ENCODE assay signal across 29 cellular contexts in the genomic region with DNA sequence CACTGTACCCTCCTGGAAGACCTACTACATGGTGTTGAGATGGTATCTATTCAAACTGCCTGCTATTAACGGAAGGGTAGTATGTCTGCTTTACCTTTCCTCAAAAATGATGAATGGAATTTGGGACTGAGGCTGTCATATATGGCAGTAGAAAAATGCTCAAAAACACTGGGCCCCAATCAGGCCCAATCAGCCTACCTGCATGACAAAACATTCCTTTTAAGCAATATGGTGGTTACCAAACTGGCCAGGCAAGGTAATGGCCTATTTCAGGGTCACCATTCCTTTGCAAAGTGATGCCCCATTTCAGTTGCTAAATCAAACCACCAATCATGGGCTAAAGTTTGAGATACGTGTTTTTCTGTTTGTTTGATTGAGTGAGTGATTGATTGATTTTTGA. TPM values are rescaled to one million over a fixed set of nuclear protein-coding genes. Genes with fewer than 3 reads are reported as not detected.
"Had no signal": no experiment of that assay in that cellular context is flagged by ENCODE, and none has a peak within 500 bp of the region (broad histone marks: within the 10 kb centered on the region; RNA-seq: fewer than 3 reads in every experiment).

No MANE protein-coding gene starts in this region.

- H3K4me3 ChIP-seq: colonic mucosa, coronary artery, dorsolateral prefrontal cortex, esophagus muscularis mucosa, esophagus squamous epithelium, gastrocnemius medialis, gastroesophageal sphincter, heart left ventricle, heart right ventricle had no signal

- H3K36me3 ChIP-seq: colonic mucosa, esophagus muscularis mucosa, esophagus squamous epithelium, gastrocnemius medialis, gastroesophageal sphincter, heart left ventricle, heart right ventricle had no signal

- DNase-seq: colonic mucosa; cortex of kidney; dermis blood vessel endothelial cell; dorsolateral prefrontal cortex; effector CD4-positive, alpha-beta T cell; effector CD8-positive, alpha-beta T cell; effector memory CD4-positive, alpha-beta T cell; effector memory CD8-positive, alpha-beta T cell; endodermal cell; erythroblast; esophagus squamous epithelium; foreskin fibroblast; foreskin keratinocyte; foreskin melanocyte; gastrocnemius medialis; glutamatergic neuron; head of caudate nucleus; heart left ventricle; heart right ventricle had no signal

- H3K27ac Mint-ChIP-seq: dendritic cell treated with granulocyte-macrophage colony-stimulating factor and Interleukin-4, amounts not matched to agents 40 ng/mL and 50 ng/mL, for 4 days; effector memory CD8-positive, alpha-beta T cell; endodermal cell had no signal

- H3K4me1 ChIP-seq: colonic mucosa, esophagus squamous epithelium, foreskin keratinocyte had no signal

- H3K27me3 ChIP-seq: colonic mucosa, dorsolateral prefrontal cortex, esophagus muscularis mucosa, esophagus squamous epithelium, gastrocnemius medialis, gastroesophageal sphincter, heart left ventricle, heart right ventricle had no signal

- ATAC-seq: effector memory CD8-positive, alpha-beta T cell; esophagus mucosa; foreskin keratinocyte; gastrocnemius medialis; gastroesophageal sphincter had no signal

- H3K9me3 Mint-ChIP-seq: effector memory CD8-positive, alpha-beta T cell had no signal

- H3K4me3 Mint-ChIP-seq: dendritic cell treated with granulocyte-macrophage colony-stimulating factor and Interleukin-4, amounts not matched to agents 40 ng/mL and 50 ng/mL, for 4 days; effector memory CD8-positive, alpha-beta T cell; endodermal cell had no signal

- H3K27ac ChIP-seq: colonic mucosa, coronary artery, dorsolateral prefrontal cortex, epithelial cell of prostate, esophagus muscularis mucosa, esophagus squamous epithelium, foreskin keratinocyte, gastrocnemius medialis, gastroesophageal sphincter, heart left ventricle, heart right ventricle had no signal

- H3K27me3 Mint-ChIP-seq: dendritic cell treated with granulocyte-macrophage colony-stimulating factor and Interleukin-4, amounts not matched to agents 40 ng/mL and 50 ng/mL, for 4 days had no signal

- H3K9me3 ChIP-seq: colonic mucosa, esophagus muscularis mucosa, esophagus squamous epithelium, gastrocnemius medialis had no signal

- FAIRE-seq: colon, endometrium, endothelial cell of umbilical vein, frontal cortex had no signal

RNA-seq across cellular contexts. Expression of a gene that starts 14.9 kb away (rescaled TPM):
- total RNA-seq: foreskin keratinocyte had no signal
- polyA plus RNA-seq: foreskin keratinocyte had no signal
